Comparison of ENCODE assay signal across 8 cellular contexts in the genomic region with DNA sequence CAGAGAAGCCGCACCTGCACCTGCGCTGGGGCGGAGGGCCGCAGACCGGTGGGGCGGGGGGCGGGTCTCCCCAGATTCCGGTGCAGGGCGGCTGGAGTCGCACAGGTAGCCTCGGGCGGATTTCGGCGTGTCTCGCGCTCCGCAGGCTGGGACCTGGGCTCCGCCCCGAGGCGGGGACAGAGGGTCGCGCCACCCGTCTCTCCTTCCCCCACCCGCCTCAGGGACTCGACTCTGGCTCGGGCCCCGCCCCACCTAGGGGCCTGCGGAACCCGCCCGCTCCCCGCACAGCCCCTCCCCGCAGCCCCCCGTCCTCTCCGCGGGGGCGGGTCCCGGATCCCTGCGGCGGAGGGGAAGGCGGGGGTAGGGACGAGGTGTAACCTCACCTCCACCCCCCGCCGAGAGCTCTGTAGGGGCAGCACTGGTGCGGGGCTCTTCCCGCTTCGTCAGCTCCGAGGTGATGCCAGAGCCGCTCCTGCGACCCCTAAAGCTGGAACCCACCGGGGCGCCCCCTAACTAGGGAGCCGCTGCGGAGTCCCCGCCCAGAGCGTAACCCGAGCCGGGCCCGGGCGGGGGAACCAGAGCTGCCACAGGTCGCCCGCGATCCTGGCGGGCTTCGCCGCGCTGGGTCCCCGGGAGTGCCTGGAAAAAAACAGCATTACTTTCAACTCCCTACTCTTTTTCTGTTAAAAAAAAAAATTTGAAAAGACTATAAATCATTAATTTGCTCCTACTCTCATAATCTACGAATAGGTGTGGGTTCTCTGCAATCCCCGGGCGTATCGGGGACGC. TPM values are rescaled to one million over a fixed set of nuclear protein-coding genes. Genes with fewer than 3 reads are reported as not detected.
DNase-seq lines count a peak whose midpoint lies in the region; ATAC-seq and TF ChIP-seq lines count a peak whose summit lies in the region.

A gene with protein sequence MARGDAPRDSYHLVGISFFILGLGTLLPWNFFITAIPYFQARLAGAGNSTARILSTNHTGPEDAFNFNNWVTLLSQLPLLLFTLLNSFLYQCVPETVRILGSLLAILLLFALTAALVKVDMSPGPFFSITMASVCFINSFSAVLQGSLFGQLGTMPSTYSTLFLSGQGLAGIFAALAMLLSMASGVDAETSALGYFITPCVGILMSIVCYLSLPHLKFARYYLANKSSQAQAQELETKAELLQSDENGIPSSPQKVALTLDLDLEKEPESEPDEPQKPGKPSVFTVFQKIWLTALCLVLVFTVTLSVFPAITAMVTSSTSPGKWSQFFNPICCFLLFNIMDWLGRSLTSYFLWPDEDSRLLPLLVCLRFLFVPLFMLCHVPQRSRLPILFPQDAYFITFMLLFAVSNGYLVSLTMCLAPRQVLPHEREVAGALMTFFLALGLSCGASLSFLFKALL (minus strand): TSS at position 134 of the 789 bp plus-strand sequence. CDS start 169 bp downstream, outside the sequence.

- intact Hi-C loops in CD8-positive, alpha-beta T cell (cut with DNase I, micrococcal nuclease), result loop anchor here (1.0 to 2.0 kb wide), 6 partner anchors 15 to 83 kb away; a partner anchor contains a TSS
- intact Hi-C loops in left ventricle myocardium inferior (cut with micrococcal nuclease), result no loop called here

- peak; percentile 49 to 85 (median 77) for DNase-seq in CD8-positive, alpha-beta T cell
- no peak for DNase-seq in MG63
- peak; percentile 50 for DNase-seq in SIG-M5 (lab: John Stamatoyannopoulos, UW)
- peak; percentile 87 for DNase-seq in activated naive CD4-positive, alpha-beta T cell treated with anti-CD3 and anti-CD28 coated beads, Interleukin-2, amount 50 U/mL, for 16 hours
- DNase-seq in left ventricle myocardium inferior, result peak; percentile 73
- no peak for DNase-seq in retinal pigment epithelial cell (ENCODE audit: low read depth)

- peaks cover 10% of the 10 kb centered on the region for H3K4me1 ChIP-seq in CD8-positive, alpha-beta T cell (ENCODE audit: insufficient read depth, low read length)
- peaks cover 48% of the 10 kb centered on the region for H3K4me1 ChIP-seq in left ventricle myocardium inferior

- H3K9me3 ChIP-seq in CD8-positive, alpha-beta T cell (ENCODE audit: low read length), result no peaks in the 10 kb centered on the region
- H3K9me3 ChIP-seq in MG63 (no peaks in the 10 kb centered on the region), left ventricle myocardium inferior (replicated peaks) (no peaks in the 10 kb centered on the region)

- H3K4me1 Mint-ChIP-seq in CD8-positive, alpha-beta T cell (ENCODE audit: low read depth), result peaks cover 12% of the 10 kb centered on the region

- H3K27ac Mint-ChIP-seq in CD8-positive, alpha-beta T cell, result peak within 1 kb of the TSS; percentile 88

- H3K9me3 Mint-ChIP-seq in CD8-positive, alpha-beta T cell, result no peaks in the 10 kb centered on the region

- H3K27me3 Mint-ChIP-seq in CD8-positive, alpha-beta T cell (ENCODE audit: low read depth), result no peaks in the 10 kb centered on the region

- TF ChIP-seq CTCF in CD8-positive, alpha-beta T cell (IDR thresholded peaks at IDR 0.05), result no peak
- no peak for TF ChIP-seq CTCF in left ventricle myocardium inferior (IDR thresholded peaks at IDR 0.05; ENCODE audit: borderline replicate concordance)
- TF ChIP-seq CTCF in retinal pigment epithelial cell (conservative IDR thresholded peaks at IDR 0.05; ENCODE audit: low read depth, low read length), result peak; percentile 1

- H3K36me3 Mint-ChIP-seq in CD8-positive, alpha-beta T cell, result no peaks in the 10 kb centered on the region

- H3K4me3 Mint-ChIP-seq in CD8-positive, alpha-beta T cell, result peak within 1 kb of the TSS; percentile 87

- CTCF ChIA-PET in CD8-positive, alpha-beta T cell (lab: Charles Lee), result interaction anchor here (1.0 to 3.0 kb wide), 7 partner anchors 9 to 60 kb away, joined by 3 to 12 read pairs (median 5); no protein-coding TSS in a partner anchor

- no peaks in the 10 kb centered on the region for H3K36me3 ChIP-seq in CD8-positive, alpha-beta T cell (ENCODE audit: insufficient read depth, low read length)
- H3K36me3 ChIP-seq in MG63 (no peaks in the 10 kb centered on the region), left ventricle myocardium inferior (peaks cover 8% of the 10 kb centered on the region)

- ATAC-seq in CD8-positive, alpha-beta T cell, result peak; percentile 86
- ATAC-seq in GM21619 (IDR thresholded peaks at IDR 0.05; ENCODE audit: unreplicated experiment) (peak; percentile 73), GM18858 (IDR thresholded peaks at IDR 0.05; ENCODE audit: unreplicated experiment) (no peak)

- H3K27me3 ChIP-seq in CD8-positive, alpha-beta T cell (ENCODE audit: insufficient read depth, low read length), result no peaks in the 10 kb centered on the region
- peaks cover 31% of the 10 kb centered on the region for H3K27me3 ChIP-seq in MG63
- peaks cover 54% of the 10 kb centered on the region for H3K27me3 ChIP-seq in left ventricle myocardium inferior (ENCODE audit: low read depth)

- H3K27ac ChIP-seq in CD8-positive, alpha-beta T cell (ENCODE audit: low read depth, low read length), result peak within 1 kb of the TSS; percentile 63
- peak within 1 kb of the TSS; percentile 95 for H3K27ac ChIP-seq in left ventricle myocardium inferior (replicated peaks)

- POLR2A ChIA-PET in CD8-positive, alpha-beta T cell (lab: Charles Lee), result interaction anchor here (0.7 to 2.5 kb wide), 13 partner anchors 8 to 320 kb away, joined by 3 to 14 read pairs (median 4); a partner anchor contains a TSS

- H3K4me3 ChIP-seq in CD8-positive, alpha-beta T cell (ENCODE audit: low read depth, low read length), result peak within 1 kb of the TSS; percentile 77
- peak within 1 kb of the TSS; percentile 27 for H3K4me3 ChIP-seq in MG63
- H3K4me3 ChIP-seq in left ventricle myocardium inferior, result peak within 1 kb of the TSS; percentile 86
- peak within 1 kb of the TSS; percentile 69 for H3K4me3 ChIP-seq in retinal pigment epithelial cell (ENCODE audit: low read length)

RNA-seq across cellular contexts. Expression of the gene that starts here (rescaled TPM):
- total RNA-seq in CD8-positive, alpha-beta T cell, result 1 to 10 TPM; 5.6 to 6.0 TPM
- total RNA-seq in MG63 (2014; rRNA removed; shearing (Covaris generic); ENCODE audit: low replicate concordance), result not detected in 2 replicates
- total RNA-seq in left ventricle myocardium inferior, result 14.6 TPM

Comparison
In these comparisons a context has a peak if more than half of its experiments do, and no peak if none do; other contexts are left out.
1. DNase-seq: peak in CD8-positive, alpha-beta T cell (7 of 7), SIG-M5 (single experiment), activated naive CD4-positive, alpha-beta T cell treated with anti-CD3 and anti-CD28 coated beads, Interleukin-2, amount 50 U/mL, for 16 hours (single experiment) and left ventricle myocardium inferior (single experiment); none in MG63 (single experiment) and retinal pigment epithelial cell (single experiment).
2. H3K4me3 ChIP-seq: peak in every context shown above with its lines; median percentile 86 in left ventricle myocardium inferior; 77 in CD8-positive, alpha-beta T cell; 69 in retinal pigment epithelial cell; 27 in MG63.